Comparison of ENCODE assay signal across 8 cellular contexts in the genomic region with DNA sequence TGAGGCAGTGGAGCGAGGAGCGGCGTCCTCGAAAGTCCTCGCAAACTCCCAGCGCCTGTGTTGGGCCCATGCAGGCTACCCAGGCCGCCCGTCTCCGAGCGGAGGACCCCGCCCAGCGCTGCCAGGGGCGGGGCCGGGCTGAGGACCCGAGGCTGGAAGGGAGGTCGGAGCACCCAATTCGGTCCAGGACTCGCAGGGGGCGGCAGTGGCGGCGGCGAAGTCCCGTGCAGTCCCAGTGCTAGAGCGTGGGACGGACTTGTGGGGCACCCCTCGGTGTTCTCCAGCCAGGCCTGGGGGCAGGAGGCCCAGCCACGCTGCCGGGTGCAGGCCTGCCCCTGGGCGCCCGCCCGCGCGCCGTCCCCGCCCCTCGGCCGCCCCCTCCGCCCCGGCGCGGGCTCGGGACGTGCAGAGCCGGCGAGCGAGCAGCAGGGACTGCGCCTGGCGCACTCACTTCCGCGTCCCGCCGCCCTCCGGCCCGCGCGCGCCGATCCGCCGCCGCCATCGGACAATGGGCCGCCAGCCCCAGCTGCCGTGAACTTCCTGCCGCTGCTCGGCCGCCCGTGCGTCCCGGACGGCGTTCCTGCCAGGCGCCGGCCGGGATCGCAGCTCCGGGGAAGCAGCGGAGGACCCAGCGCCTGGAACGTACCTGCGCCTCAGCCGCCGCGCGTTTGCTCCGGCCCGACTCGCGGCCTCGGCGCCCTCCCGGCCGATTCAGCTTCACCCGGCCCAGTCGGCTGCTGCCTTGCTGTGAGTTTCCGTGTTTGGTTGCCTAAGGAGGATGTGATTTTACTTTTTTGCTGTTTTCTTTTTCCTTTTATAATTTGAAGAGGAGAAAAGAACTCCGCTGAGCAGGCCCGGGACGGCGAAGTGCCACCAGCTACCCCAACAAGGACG. TPM values are rescaled to one million over a fixed set of nuclear protein-coding genes. Genes with fewer than 3 reads are reported as not detected.
DNase-seq lines count a peak whose midpoint lies in the region; ATAC-seq and TF ChIP-seq lines count a peak whose summit lies in the region.

No MANE protein-coding gene starts in this region.

- H3K27me3 Mint-ChIP-seq in activated B cell treated with CpG ODN at 0.5 μM for 24 hours, result no peaks in the 10 kb centered on the region

- ATAC-seq in HG02623 (IDR thresholded peaks at IDR 0.05; ENCODE audit: unreplicated experiment) (peak; percentile 39), activated B cell treated with CpG ODN at 0.5 μM for 24 hours (ENCODE audit: low read depth) (peak; percentile 69)

- H3K27ac Mint-ChIP-seq in activated B cell treated with CpG ODN at 0.5 μM for 24 hours, result peak overlapping the region; percentile 92

- peak overlapping the region; percentile 83 for H3K4me3 Mint-ChIP-seq in activated B cell treated with CpG ODN at 0.5 μM for 24 hours

- no peak for TF ChIP-seq CTCF in activated B cell treated with CpG ODN at 0.5 μM for 24 hours (IDR thresholded peaks at IDR 0.05)

- intact Hi-C loops in activated B cell treated with CpG ODN at 0.5 μM for 24 hours (cut with micrococcal nuclease), result loop anchor here (1.0 to 10.0 kb wide), 3 partner anchors 62 to 501 kb away; a partner anchor contains a TSS

- H3K9me3 Mint-ChIP-seq in activated B cell treated with CpG ODN at 0.5 μM for 24 hours, result no peaks in the 10 kb centered on the region

- peak; percentile 14 for DNase-seq in NCI-H1694 treated with DMSO at 0.1 percent for 48 hours (lab: John Stamatoyannopoulos, UW)
- DNase-seq in NCI-H1694 (lab: John Stamatoyannopoulos, UW), result no peak
- peak; percentile 78 for DNase-seq in NCI-H146 (lab: John Stamatoyannopoulos, UW)
- peak; percentile 80 for DNase-seq in activated B cell treated with CpG ODN at 0.5 μM for 24 hours
- DNase-seq in cerebellar cortex (ENCODE audit: low spot score), result peak; percentile 37
- DNase-seq in kidney glomerular epithelial cell (lab: John Stamatoyannopoulos, UW), result peak; percentile 42
- DNase-seq in stimulated activated CD4-positive, alpha-beta T cell treated with anti-CD3 and anti-CD28 coated beads, Interleukin-2, amount 100 ng/mL, for 24 hours, result peak; percentile 68 to 77

- peaks cover 7% of the 10 kb centered on the region for H3K36me3 Mint-ChIP-seq in activated B cell treated with CpG ODN at 0.5 μM for 24 hours (ENCODE audit: low read depth)

- POLR2A ChIA-PET in activated B cell treated with CpG ODN at 0.5 μM for 24 hours (lab: Charles Lee), result interaction anchor here (0.5 to 3.5 kb wide), 6 partner anchors 20 to 593 kb away, joined by 3 to 26 read pairs (median 4); a partner anchor contains a TSS

- CTCF ChIA-PET in activated B cell treated with CpG ODN at 0.5 μM for 24 hours (lab: Charles Lee), result interaction anchor here (2.9 to 4.6 kb wide), 3 partner anchors 63 to 68 kb away, joined by 10 to 28 read pairs (median 20); no protein-coding TSS in a partner anchor

- peaks cover 58% of the 10 kb centered on the region for H3K4me1 Mint-ChIP-seq in activated B cell treated with CpG ODN at 0.5 μM for 24 hours

RNA-seq across cellular contexts. Expression of a gene that starts 0.6 kb away (rescaled TPM):
- total RNA-seq in activated B cell treated with CpG ODN at 0.5 μM for 24 hours, result 62.8 and 82.0 TPM in 2 replicates
